In the genomic region with DNA sequence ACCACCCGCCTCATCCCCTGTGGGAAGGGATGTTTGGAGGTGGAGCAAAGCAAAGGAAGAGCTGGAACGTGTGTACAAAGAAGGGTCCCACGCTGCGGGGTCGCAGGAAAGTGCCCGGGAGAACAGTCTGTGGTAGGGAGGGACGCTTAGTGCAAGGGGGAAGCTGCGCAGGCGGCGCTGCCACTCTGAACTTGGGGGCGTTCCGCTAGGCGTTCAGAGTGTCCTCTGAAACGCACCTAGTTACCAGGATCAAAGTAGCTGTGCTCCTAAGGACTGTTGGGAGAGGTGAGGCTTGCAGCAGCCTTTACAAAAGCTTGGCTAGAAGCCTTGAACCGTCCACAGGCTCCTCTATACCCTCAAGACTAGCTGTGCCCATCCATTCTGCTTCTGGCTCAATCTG, we compare ENCODE assay signal across 14 cellular contexts. TPM values are rescaled to one million over a fixed set of nuclear protein-coding genes. Genes with fewer than 3 reads are reported as not detected.
DNase-seq lines count a peak whose midpoint lies in the region; ATAC-seq, FAIRE-seq and TF ChIP-seq lines count a peak whose summit lies in the region.
"Had no signal": no experiment of that assay in that cellular context is flagged by ENCODE, and none has a peak within 500 bp of the region (broad histone marks: within the 10 kb centered on the region; RNA-seq: fewer than 3 reads in every experiment).

No MANE protein-coding gene starts in this region.

- H3K9me3 Mint-ChIP-seq in chondrocyte (ENCODE audit: low read depth): no peaks in the 10 kb centered on the region
- H3K9me3 Mint-ChIP-seq: T-cell had no signal

- CTCF ChIA-PET in HepG2 (lab: Yijun Ruan, JAX; ENCODE audit: low intra/inter-chr PET ratio, low total read pairs): no interaction called here

- H3K27me3 ChIP-seq in HepG2 (ENCODE audit: control insufficient read depth in 1 of 2, insufficient read depth in 2 of 2, low read length in 2 of 2): peaks cover 5 to 47% of the 10 kb centered on the region in 2 experiments; a peak in 4 of 5 replicates
- H3K27me3 ChIP-seq in subcutaneous abdominal adipose tissue (ENCODE audit: control insufficient read depth in 5 of 5, insufficient read depth in 4 of 5, low read length in 5 of 5): peaks cover 0 to 11% (median 3%) of the 10 kb centered on the region in 5 donors

- TF ChIP-seq EP300 in HepG2 (IDR thresholded peaks at IDR 0.05; ENCODE audit: low read depth in 2 of 2, low read length in 2 of 2): no peak
- TF ChIP-seq EP300 in HepG2 (CRISPR knock-in tag; IDR thresholded peaks at IDR 0.05; ENCODE audit: borderline replicate concordance): no peak

- H2AFZ ChIP-seq in HepG2 (ENCODE audit: low read length): no peak overlapping the region

- no peaks in the 10 kb centered on the region for H3K79me2 ChIP-seq in HepG2 (ENCODE audit: insufficient read depth, low read length)

- FAIRE-seq in HepG2 (lab: Jason Lieb, UNC): no peak
- no peak for FAIRE-seq in GM19239 (lab: Jason Lieb, UNC)
- FAIRE-seq: bronchial epithelial cell had no signal

- no peaks in the 10 kb centered on the region for H3K36me3 ChIP-seq in HepG2 (replicated peaks in 1 of 2; ENCODE audit: control insufficient read depth in 1 of 2, insufficient read depth in 2 of 2, low read length in 2 of 2)
- H3K36me3 ChIP-seq in subcutaneous abdominal adipose tissue (ENCODE audit: control insufficient read depth in 5 of 5, insufficient read depth in 5 of 5, low read length in 5 of 5): no peaks in the 10 kb centered on the region

- H3K4me1 ChIP-seq in HepG2 (ENCODE audit: insufficient read depth, low read length) (peaks cover 8% of the 10 kb centered on the region), subcutaneous abdominal adipose tissue (ENCODE audit: control insufficient read depth in 5 of 5, insufficient read depth in 5 of 5, low read length in 5 of 5) (peaks cover 0 to 21% (median 16%) of the 10 kb centered on the region in 5 donors)

- POLR2A ChIA-PET in HepG2 (lab: Yijun Ruan, JAX): no interaction called here

- ATAC-seq in HepG2: peak; percentile 64

- H3K4me3 ChIP-seq in HepG2 (replicated peaks in 1 of 3; ENCODE audit: insufficient read depth in 1 of 3, low read depth in 2 of 3, low read length in 3 of 3) (no peak overlapping the region; a peak in 1 of 6 replicates), subcutaneous abdominal adipose tissue (ENCODE audit: low read depth in 1 of 5, low read length in 5 of 5) (peak overlapping the region; percentile 38 to 69 (median 59))

- peaks cover 14% of the 10 kb centered on the region for H3K4me1 Mint-ChIP-seq in chondrocyte (ENCODE audit: low read depth)

- in situ Hi-C loops in HepG2 (cut with HindIII; ENCODE audit: extremely low pct_ligation_motif_present, low pct_unique_long_range_greater_than_20kb): no loop called here

- no peak overlapping the region for H3K4me2 ChIP-seq in HepG2 (ENCODE audit: low read depth, low read length)

- H3K9ac ChIP-seq in HepG2 (ENCODE audit: insufficient read depth, low read depth, low read length): no peak overlapping the region
- H3K9ac ChIP-seq in subcutaneous abdominal adipose tissue (ENCODE audit: low read length in 5 of 5): no peak overlapping the region

- no peak for TF ChIP-seq RAD21 in HepG2 (CRISPR knock-in tag; IDR thresholded peaks at IDR 0.05)

- TF ChIP-seq POLR2A in HepG2 (IDR thresholded peaks at IDR 0.05; ENCODE audit: insufficient read depth in 1 of 2, low read depth in 2 of 2, low read length in 2 of 2): no peak

- H3K9me3 ChIP-seq in HepG2 (ENCODE audit: low read length) (no peaks in the 10 kb centered on the region), subcutaneous abdominal adipose tissue (ENCODE audit: control insufficient read depth in 5 of 5, low read length in 5 of 5) (no peaks in the 10 kb centered on the region)

- H3K27ac Mint-ChIP-seq in chondrocyte (ENCODE audit: unreplicated experiment): no peak overlapping the region
- H3K27ac Mint-ChIP-seq: T-cell had no signal

- H3K36me3 Mint-ChIP-seq in chondrocyte (ENCODE audit: low read depth): no peaks in the 10 kb centered on the region
- H3K36me3 Mint-ChIP-seq: T-cell had no signal

- no TSS peak for BruUV-seq in HepG2 (replicated peaks; lab: Mats Ljungman, UMichigan)

- 10% methylated on average over 13 of the region's 15 CpGs for WGBS in HepG2 (ENCODE audit: low lambda C conversion rate)

- H3K27me3 Mint-ChIP-seq in chondrocyte (ENCODE audit: low read depth): peaks cover 19% of the 10 kb centered on the region

- H4K20me1 ChIP-seq in HepG2 (ENCODE audit: insufficient read depth, low read length): no peaks in the 10 kb centered on the region

- no peak overlapping the region for H3K27ac ChIP-seq in HepG2 (ENCODE audit: extremely low read length, insufficient read depth, low read length)
- no peak overlapping the region for H3K27ac ChIP-seq in subcutaneous abdominal adipose tissue (ENCODE audit: low read depth, low read length)
- H3K27ac ChIP-seq: 22Rv1 had no signal

- DNase-seq in DMS53 (lab: John Stamatoyannopoulos, UW) (peak; percentile 35), DMS53 treated with DMSO at 0.1 percent for 48 hours (lab: John Stamatoyannopoulos, UW; ENCODE audit: unreplicated experiment) (no peak), chondrocyte (ENCODE audit: low spot score) (no peak), HepG2 (ENCODE audit: low spot score) (no peak), cerebellar nuclear complex (lab: John Stamatoyannopoulos, UW) (no peak), GM19239 (ENCODE audit: insufficient read length, low spot score) (no peak), HK-2 (ENCODE audit: unreplicated experiment) (no peak)
- DNase-seq: activated CD4-positive, alpha-beta T cell treated with anti-CD3 and anti-CD28 coated beads for 4 hours; MV-4-11; NCI-H446 treated with DMSO at 0.1 percent for 48 hours had no signal

- no peak for TF ChIP-seq CTCF in chondrocyte (IDR thresholded peaks at IDR 0.05)
- TF ChIP-seq CTCF in HepG2 (CRISPR knock-in tag; IDR thresholded peaks at IDR 0.05): no peak

- peak overlapping the region; percentile 76 for H3K4me3 Mint-ChIP-seq in chondrocyte (ENCODE audit: unreplicated experiment)

- intact Hi-C loops in HepG2 (cut with micrococcal nuclease; ENCODE audit: unreplicated experiment): no loop called here

TF ChIP-seq in HepG2, 621 proteins besides CTCF, POLR2A, EP300 and RAD21 (continues in another document):
- TF ChIP-seq AGO1 (IDR thresholded peaks at IDR 0.05; ENCODE audit: low read depth, low read length, poor library complexity, severe bottlenecking) (no peak), ZNF883 (CRISPR knock-in tag; IDR thresholded peaks at IDR 0.05; ENCODE audit: not compliant biosample characterization) (no peak)
- TF ChIP-seq, protein P1, sequence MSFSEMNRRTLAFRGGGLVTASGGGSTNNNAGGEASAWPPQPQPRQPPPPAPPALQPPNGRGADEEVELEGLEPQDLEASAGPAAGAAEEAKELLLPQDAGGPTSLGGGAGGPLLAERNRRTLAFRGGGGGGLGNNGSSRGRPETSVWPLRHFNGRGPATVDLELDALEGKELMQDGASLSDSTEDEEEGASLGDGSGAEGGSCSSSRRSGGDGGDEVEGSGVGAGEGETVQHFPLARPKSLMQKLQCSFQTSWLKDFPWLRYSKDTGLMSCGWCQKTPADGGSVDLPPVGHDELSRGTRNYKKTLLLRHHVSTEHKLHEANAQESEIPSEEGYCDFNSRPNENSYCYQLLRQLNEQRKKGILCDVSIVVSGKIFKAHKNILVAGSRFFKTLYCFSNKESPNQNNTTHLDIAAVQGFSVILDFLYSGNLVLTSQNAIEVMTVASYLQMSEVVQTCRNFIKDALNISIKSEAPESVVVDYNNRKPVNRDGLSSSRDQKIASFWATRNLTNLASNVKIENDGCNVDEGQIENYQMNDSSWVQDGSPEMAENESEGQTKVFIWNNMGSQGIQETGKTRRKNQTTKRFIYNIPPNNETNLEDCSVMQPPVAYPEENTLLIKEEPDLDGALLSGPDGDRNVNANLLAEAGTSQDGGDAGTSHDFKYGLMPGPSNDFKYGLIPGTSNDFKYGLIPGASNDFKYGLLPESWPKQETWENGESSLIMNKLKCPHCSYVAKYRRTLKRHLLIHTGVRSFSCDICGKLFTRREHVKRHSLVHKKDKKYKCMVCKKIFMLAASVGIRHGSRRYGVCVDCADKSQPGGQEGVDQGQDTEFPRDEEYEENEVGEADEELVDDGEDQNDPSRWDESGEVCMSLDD (CRISPR knock-in tag; IDR thresholded peaks at IDR 0.05; ENCODE audit: borderline replicate concordance): no peak

RNA-seq across cellular contexts. Expression of a gene that starts 29.3 kb away (rescaled TPM):
- total RNA-seq in chondrocyte (1.1 to 2.2 TPM (median 1.8 TPM) in 3 replicates), HepG2 (2016; rRNA removed; fragmentation: Illumina TruSeq; extraction: Trizol) (not detected in 2 replicates)
- total RNA-seq in HepG2 (2016; cell fraction: cytosol; rRNA removed; fragmentation: Illumina TruSeq; extraction: Trizol; ENCODE audit: low read depth): not detected in 2 replicates
- not detected in 2 replicates for total RNA-seq in HepG2 (2016; cell fraction: insoluble cytoplasmic fraction; rRNA removed; fragmentation: Illumina TruSeq; extraction: Trizol)
- total RNA-seq in HepG2 (2016; cell fraction: membrane; rRNA removed; fragmentation: Illumina TruSeq; extraction: Trizol): 0.19 TPM in 1 of 2 replicates, not detected in the other
- not detected in 2 replicates for total RNA-seq in HepG2 (2016; cell fraction: nucleus; rRNA removed; fragmentation: Illumina TruSeq; extraction: Trizol)
- polyA plus RNA-seq in HepG2 (2011; rRNA removed): 0.07 and 0.16 TPM in 2 replicates
- 0.06 and 0.07 TPM in 2 replicates for polyA plus RNA-seq in HepG2 (2011; cell fraction: cytosol; rRNA removed)
- 0.17 TPM in 1 of 2 replicates, not detected in the other for polyA plus RNA-seq in HepG2 (2011; cell fraction: nucleus; rRNA removed)
- polyA plus RNA-seq in HepG2 (2012): 0.39 and 0.45 TPM in 2 replicates
- polyA plus RNA-seq in HepG2 (2016; cell fraction: cytosol; fragmentation: Illumina TruSeq; extraction: Trizol; ENCODE audit: low read depth): not detected in 2 replicates
- polyA plus RNA-seq in HepG2 (2016; cell fraction: insoluble cytoplasmic fraction; fragmentation: Illumina TruSeq; extraction: Trizol; ENCODE audit: low read depth): not detected in 2 replicates
- not detected in 2 replicates for polyA plus RNA-seq in HepG2 (2016; cell fraction: membrane; fragmentation: Illumina TruSeq; extraction: Trizol; ENCODE audit: low read depth)
- not detected in 2 replicates for polyA plus RNA-seq in HepG2 (2016; cell fraction: nucleus; fragmentation: Illumina TruSeq; extraction: Trizol; ENCODE audit: insufficient read depth, low read depth)
- 36.7 TPM in 1 of 2 replicates, not detected in the other for polyA minus RNA-seq in HepG2 (2011; rRNA and poly(A)+ RNA removed; ENCODE audit: low replicate concordance)
- polyA minus RNA-seq in HepG2 (2011; cell fraction: cytosol; rRNA and poly(A)+ RNA removed): 0.30 TPM in 1 of 2 replicates, not detected in the other
- polyA minus RNA-seq in HepG2 (2011; cell fraction: nucleus; rRNA and poly(A)+ RNA removed): 0.99 and 1.0 TPM in 2 replicates

Comparison
In these comparisons a context has a peak if more than half of its experiments do, and no peak if none do; other contexts are left out.
1. H3K4me3 ChIP-seq: peak in subcutaneous abdominal adipose tissue (5 of 5); none in HepG2 (0 of 3).